Comparison of ENCODE assay signal across 14 cellular contexts in genomic region chr11:17391493-17392355, GRCh38. TPM values are rescaled to one million over a fixed set of nuclear protein-coding genes. Genes with fewer than 3 reads are reported as not detected.
DNase-seq lines count a peak whose midpoint lies in the region; ATAC-seq and TF ChIP-seq lines count a peak whose summit lies in the region.
"Had no signal": no experiment of that assay in that cellular context is flagged by ENCODE, and none has a peak within 500 bp of the region (broad histone marks: within the 10 kb centered on the region; RNA-seq: fewer than 3 reads in every experiment).

No MANE protein-coding gene starts in this region.

- ATAC-seq in natural killer cell, result no peak
- no peak for ATAC-seq in natural killer cell treated with Interleukin-12 subunit alpha and Interleukin-12 subunit beta and Interleukin-15 and Interleukin-18, amount 100 ng/mL, for 72 hours
- ATAC-seq in naive thymus-derived CD8-positive, alpha-beta T cell, result no peak
- ATAC-seq: mucosa of descending colon had no signal

- H3K36me3 Mint-ChIP-seq in natural killer cell, result no peaks in the 10 kb centered on the region
- H3K36me3 Mint-ChIP-seq in natural killer cell treated with Interleukin-12 subunit alpha and Interleukin-12 subunit beta and Interleukin-15 and Interleukin-18, amount 100 ng/mL, for 72 hours, result no peaks in the 10 kb centered on the region
- no peaks in the 10 kb centered on the region for H3K36me3 Mint-ChIP-seq in immature natural killer cell
- H3K36me3 Mint-ChIP-seq in naive thymus-derived CD8-positive, alpha-beta T cell, result no peaks in the 10 kb centered on the region

- H3K27ac ChIP-seq in substantia nigra (ENCODE audit: low read depth, low read length, poor library complexity, severe bottlenecking), result no peak overlapping the region
- H3K27ac ChIP-seq: adrenal gland, thyroid gland had no signal

- H3K27me3 Mint-ChIP-seq in natural killer cell (ENCODE audit: low read depth in 2 of 2), result peaks cover 0 to 4% of the 10 kb centered on the region in 2 donors
- H3K27me3 Mint-ChIP-seq in natural killer cell treated with Interleukin-12 subunit alpha and Interleukin-12 subunit beta and Interleukin-15 and Interleukin-18, amount 100 ng/mL, for 72 hours, result peaks cover 4 to 5% of the 10 kb centered on the region in 2 donors
- H3K27me3 Mint-ChIP-seq in immature natural killer cell (ENCODE audit: low read depth in 3 of 3), result peaks cover 0 to 3% (median 0%) of the 10 kb centered on the region in 3 donors
- peaks cover 0 to 2% (median 0%) of the 10 kb centered on the region in 5 donors for H3K27me3 Mint-ChIP-seq in naive thymus-derived CD8-positive, alpha-beta T cell

- H3K27ac Mint-ChIP-seq in natural killer cell (peak overlapping the region in 1 of 2 donors; percentile 56), immature natural killer cell (no peak overlapping the region)
- H3K27ac Mint-ChIP-seq in natural killer cell treated with Interleukin-12 subunit alpha and Interleukin-12 subunit beta and Interleukin-15 and Interleukin-18, amount 100 ng/mL, for 72 hours, result peak overlapping the region in 1 of 2 donors; percentile 1
- peak overlapping the region in 3 of 10 donors; percentile 6 to 78 (median 33) for H3K27ac Mint-ChIP-seq in naive thymus-derived CD8-positive, alpha-beta T cell

- H3K9me3 Mint-ChIP-seq in natural killer cell (no peaks in the 10 kb centered on the region), immature natural killer cell (no peaks in the 10 kb centered on the region)
- H3K9me3 Mint-ChIP-seq in natural killer cell treated with Interleukin-12 subunit alpha and Interleukin-12 subunit beta and Interleukin-15 and Interleukin-18, amount 100 ng/mL, for 72 hours, result no peaks in the 10 kb centered on the region
- H3K9me3 Mint-ChIP-seq in naive thymus-derived CD8-positive, alpha-beta T cell, result no peaks in the 10 kb centered on the region

- DNase-seq in natural killer cell (no peak), NCI-H2029 treated with DMSO at 0.1 percent for 48 hours (lab: John Stamatoyannopoulos, UW) (peak; percentile 57), SHP77 (lab: John Stamatoyannopoulos, UW) (peak; percentile 23 to 69), Kasumi-1 (lab: John Stamatoyannopoulos, UW) (no peak), substantia nigra (lab: John Stamatoyannopoulos, UW) (no peak), immature natural killer cell (no peak)
- DNase-seq in natural killer cell treated with Interleukin-12 subunit alpha and Interleukin-12 subunit beta and Interleukin-15 and Interleukin-18, amount 100 ng/mL, for 72 hours (ENCODE audit: low spot score), result no peak
- DNase-seq in naive thymus-derived CD8-positive, alpha-beta T cell, result no peak
- DNase-seq: activated CD4-positive, CD25-positive, alpha-beta regulatory T cell treated with anti-CD3 and anti-CD28 coated beads, Interleukin-2, amount 50 U/mL, for 72 hours; adrenal gland; head of caudate nucleus; mucosa of descending colon; OCI-M1; thyroid gland had no signal

- no peak for TF ChIP-seq CTCF in natural killer cell (IDR thresholded peaks at IDR 0.05)

- POLR2A ChIA-PET in naive thymus-derived CD8-positive, alpha-beta T cell (lab: Charles Lee), result no interaction called here

- intact Hi-C loops in natural killer cell (cut with micrococcal nuclease), result no loop called here

- H3K4me1 Mint-ChIP-seq in natural killer cell, result peaks cover 9 to 11% of the 10 kb centered on the region in 2 donors
- peaks cover 8 to 10% of the 10 kb centered on the region in 2 donors for H3K4me1 Mint-ChIP-seq in natural killer cell treated with Interleukin-12 subunit alpha and Interleukin-12 subunit beta and Interleukin-15 and Interleukin-18, amount 100 ng/mL, for 72 hours (ENCODE audit: low read depth in 2 of 2)
- peaks cover 5 to 9% of the 10 kb centered on the region in 2 donors for H3K4me1 Mint-ChIP-seq in immature natural killer cell
- peaks cover 0 to 11% (median 9%) of the 10 kb centered on the region in 4 donors for H3K4me1 Mint-ChIP-seq in naive thymus-derived CD8-positive, alpha-beta T cell

- H3K4me3 Mint-ChIP-seq in natural killer cell (peak overlapping the region; percentile 43), immature natural killer cell (peak overlapping the region in 1 of 5 donors; percentile 8)
- no peak overlapping the region for H3K4me3 Mint-ChIP-seq in natural killer cell treated with Interleukin-12 subunit alpha and Interleukin-12 subunit beta and Interleukin-15 and Interleukin-18, amount 100 ng/mL, for 72 hours
- peak overlapping the region in 3 of 10 donors; percentile 5 to 27 (median 21) for H3K4me3 Mint-ChIP-seq in naive thymus-derived CD8-positive, alpha-beta T cell

RNA-seq across cellular contexts. Expression of gene KCNJ11, which starts 3.3 kb away (rescaled TPM):
- total RNA-seq in natural killer cell, result under 1 TPM in 1 of 3 donors, not detected in 2; 1.00 TPM
- total RNA-seq in natural killer cell treated with Interleukin-12 subunit alpha and Interleukin-12 subunit beta and Interleukin-15 and Interleukin-18, amount 100 ng/mL, for 72 hours, result under 1 TPM in 1 of 2 donors, not detected in 1; 0.75 TPM
- polyA plus RNA-seq in immature natural killer cell, result not detected
- under 1 TPM; 0.26 to 0.52 TPM for total RNA-seq in naive thymus-derived CD8-positive, alpha-beta T cell
- not detected for polyA plus RNA-seq in naive thymus-derived CD8-positive, alpha-beta T cell

RNA-seq across cellular contexts. Expression of gene NCR3LG1, which starts 40.1 kb away (rescaled TPM):
- 10 to 100 TPM in 1 of 3 donors, 1 to 10 TPM in 2; 6.3 to 10.1 (median 9.7) TPM for total RNA-seq in natural killer cell
- total RNA-seq in natural killer cell treated with Interleukin-12 subunit alpha and Interleukin-12 subunit beta and Interleukin-15 and Interleukin-18, amount 100 ng/mL, for 72 hours, result 1 to 10 TPM in 1 of 2 donors, under 1 TPM in 1; 0.70 to 1.4 TPM
- under 1 TPM in 2 of 3 donors, not detected in 1; 0.24 to 0.49 TPM for polyA plus RNA-seq in immature natural killer cell
- total RNA-seq in naive thymus-derived CD8-positive, alpha-beta T cell, result 1 to 10 TPM; 5.5 to 5.7 TPM
- polyA plus RNA-seq in naive thymus-derived CD8-positive, alpha-beta T cell, result under 1 TPM; 0.03 to 0.28 (median 0.21) TPM

Comparison
In these comparisons a context has a peak if more than half of its experiments do, and no peak if none do; other contexts are left out.
1. DNase-seq: peak in NCI-H2029 treated with DMSO at 0.1 percent for 48 hours (single experiment) and SHP77 (2 of 2); none in natural killer cell (single experiment), natural killer cell treated with Interleukin-12 subunit alpha and Interleukin-12 subunit beta and Interleukin-15 and Interleukin-18, amount 100 ng/mL, for 72 hours (single experiment), Kasumi-1 (0 of 2), substantia nigra (0 of 49), immature natural killer cell (0 of 3) and naive thymus-derived CD8-positive, alpha-beta T cell (0 of 10).